ENCODE assay signal across 8 cellular contexts in the genomic region with DNA sequence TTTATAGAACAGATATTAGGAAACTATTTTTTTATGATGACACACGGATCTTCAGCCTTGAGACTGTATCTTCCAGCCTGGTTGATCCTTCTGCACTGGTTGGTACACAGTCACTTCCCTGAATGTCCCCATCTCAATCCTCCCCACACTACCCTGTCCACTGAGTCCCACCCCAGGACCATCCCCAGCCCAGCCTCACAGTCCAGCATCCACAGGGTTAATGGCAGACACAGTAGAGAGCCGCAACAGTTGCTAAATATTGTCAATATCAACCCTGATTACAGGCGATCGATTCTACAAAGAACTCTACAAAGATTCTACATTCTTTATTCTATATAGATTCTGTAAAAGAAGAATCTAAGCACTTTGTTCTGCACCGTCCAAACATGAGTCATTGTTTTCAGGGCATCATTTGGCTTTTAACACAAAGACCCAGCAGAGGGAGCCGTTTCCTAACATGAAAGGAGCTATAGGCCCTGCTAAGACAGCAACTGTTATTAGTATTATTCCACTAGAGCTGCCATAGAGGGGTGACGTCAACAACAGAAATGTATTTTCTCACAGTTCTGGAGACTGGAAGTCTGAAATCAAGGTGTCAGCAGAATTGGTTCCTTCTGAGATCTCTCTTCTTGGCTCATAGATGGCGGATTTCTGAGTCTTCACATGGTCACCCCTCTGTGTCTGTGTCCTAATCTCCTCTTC. TPM values are rescaled to one million over a fixed set of nuclear protein-coding genes. Genes with fewer than 3 reads are reported as not detected.
A peak's percentile ranks its signal among the peaks of the same experiment; 100 is the strongest.
DNase-seq lines count a peak whose midpoint lies in the region; ATAC-seq and TF ChIP-seq lines count a peak whose summit lies in the region.

No MANE protein-coding gene starts in this region.

- H3K27ac ChIP-seq in SU-DHL-6 (ENCODE audit: low read depth, low read length): no peak overlapping the region
- H3K27ac ChIP-seq in sigmoid colon: peak overlapping the region; percentile 33 to 53 (median 48)

- no peak overlapping the region for H3K4me2 ChIP-seq in SU-DHL-6 (ENCODE audit: low read depth, low read length, poor library complexity, severe bottlenecking)

- TF ChIP-seq POLR2A in sigmoid colon (IDR thresholded peaks at IDR 0.05): no peak

- H3K9ac ChIP-seq in SU-DHL-6 (ENCODE audit: low read length) (no peak overlapping the region), adipocyte (ENCODE audit: low read length) (no peak overlapping the region)

- H3K36me3 ChIP-seq in SU-DHL-6 (ENCODE audit: low read length) (no peaks in the 10 kb centered on the region), adipocyte (ENCODE audit: control insufficient read depth, insufficient read depth, low read length, severe bottlenecking) (no peaks in the 10 kb centered on the region), sigmoid colon (no peaks in the 10 kb centered on the region)

- no peak for TF ChIP-seq EP300 in sigmoid colon (IDR thresholded peaks at IDR 0.05)

- ATAC-seq in HG02678 (IDR thresholded peaks at IDR 0.05; ENCODE audit: unreplicated experiment) (peak; percentile 61), left ventricle myocardium superior (peak; percentile 76)

- H3K4me3 ChIP-seq in SU-DHL-6 (ENCODE audit: insufficient read depth, low read length, poor library complexity, severe bottlenecking) (no peak overlapping the region), adipocyte (ENCODE audit: low read length) (no peak overlapping the region), sigmoid colon (no peak overlapping the region)

- H3K9me3 ChIP-seq in SU-DHL-6 (ENCODE audit: insufficient read depth, low read length) (no peaks in the 10 kb centered on the region), adipocyte (ENCODE audit: control insufficient read depth, low read length) (no peaks in the 10 kb centered on the region), sigmoid colon (no peaks in the 10 kb centered on the region)

- H3F3A ChIP-seq in SU-DHL-6 (ENCODE audit: insufficient read depth): 0 out of 2 replicates have a peak, but pooled peaks cover 9% of the 10 kb centered on the region

- intact Hi-C loops in left ventricle myocardium superior (cut with micrococcal nuclease) (loop anchor here (5.0 to 10.0 kb wide), 4 partner anchors 168 to 255 kb away; no protein-coding TSS in a partner anchor), sigmoid colon (cut with DNase I) (loop anchor here (1.0 to 10.0 kb wide), 6 partner anchors 30 to 405 kb away; partner anchors contain the start of genes IFNAR2 and IL10RB)

- H3K79me2 ChIP-seq in SU-DHL-6 (ENCODE audit: insufficient read depth, low read length): no peaks in the 10 kb centered on the region

- no peaks in the 10 kb centered on the region for H4K20me1 ChIP-seq in SU-DHL-6 (ENCODE audit: low read depth, low read length)

- no peaks in the 10 kb centered on the region for H3K9me2 ChIP-seq in SU-DHL-6 (replicated peaks; ENCODE audit: insufficient read depth, low read length)

- peak; percentile 72 for TF ChIP-seq CTCF in GM12873 (IDR thresholded peaks at IDR 0.05; ENCODE audit: insufficient read depth, low read depth, low read length, missing control alignments)
- TF ChIP-seq CTCF in SU-DHL-6 (IDR thresholded peaks at IDR 0.05; ENCODE audit: insufficient read depth, low read length, poor library complexity, severe bottlenecking): peak; percentile 83
- TF ChIP-seq CTCF in sigmoid colon (IDR thresholded peaks at IDR 0.05): peak; percentile 36 to 77 (median 72)

- no peaks in the 10 kb centered on the region for H3K27me3 ChIP-seq in SU-DHL-6 (ENCODE audit: low read length)
- no peaks in the 10 kb centered on the region for H3K27me3 ChIP-seq in adipocyte (replicated peaks; ENCODE audit: control insufficient read depth, insufficient read depth, low read length)
- H3K27me3 ChIP-seq in sigmoid colon: no peaks in the 10 kb centered on the region

- DNase-seq in NCI-H1417 treated with DMSO at 0.1 percent for 48 hours (lab: John Stamatoyannopoulos, UW) (peak; percentile 61), adipocyte (ENCODE audit: low read depth) (peak; percentile 98), left ventricle myocardium superior (peak; percentile 40), sigmoid colon (peak; percentile 89), 8988T (no peak)

- 19 to 22% methylated on average over 8 of the region's 8 CpGs for WGBS in sigmoid colon, 2 donors

- H3K4me1 ChIP-seq in adipocyte (ENCODE audit: control insufficient read depth, insufficient read depth, low read length) (peaks cover 49% of the 10 kb centered on the region), sigmoid colon (peaks cover 0 to 29% (median 17%) of the 10 kb centered on the region in 4 donors)

- no peak overlapping the region for H2AFZ ChIP-seq in SU-DHL-6 (ENCODE audit: low read depth, low read length, severe bottlenecking)

RNA-seq across cellular contexts. Expression of gene IFNAR2, which starts 30.1 kb away (rescaled TPM):
- total RNA-seq in left ventricle myocardium superior: 9.2 TPM
- 10 to 100 TPM in 3 of 4 donors, 1 to 10 TPM in 1; 7.6 to 19.0 (median 12.2) TPM for total RNA-seq in sigmoid colon
- polyA plus RNA-seq in sigmoid colon: 10 to 100 TPM in 1 of 3 donors, 1 to 10 TPM in 2; 6.6 to 15.2 (median 7.9) TPM
